In genomic region chr14:50380455-50380854, GRCh38 we compare ENCODE assay signal across 6 cellular contexts.
"Had no signal": no experiment of that assay in that cellular context is flagged by ENCODE, and none has a peak within 500 bp of the region (broad histone marks: within the 10 kb centered on the region; RNA-seq: fewer than 3 reads in every experiment).

No MANE protein-coding gene starts in this region.

- H3K9me3 ChIP-seq: HAP-1 had no signal

- DNase-seq: GM23248, GOT3, H7, KBM-7 had no signal

- H3K27ac ChIP-seq: GM23248 had no signal

- FAIRE-seq: HTR-8/SVneo had no signal

- H3K36me3 ChIP-seq: HAP-1 had no signal

- H3K4me3 ChIP-seq: GM23248, HAP-1 had no signal

- H3K4me1 ChIP-seq: HAP-1 had no signal
